8 cellular contexts compared by ENCODE assay signal in genomic region chr9:96654450-96655197, GRCh38. TPM values are rescaled to one million over a fixed set of nuclear protein-coding genes. Genes with fewer than 3 reads are reported as not detected.
A peak's percentile ranks its signal among the peaks of the same experiment; 100 is the strongest.
DNase-seq lines count a peak whose midpoint lies in the region; ATAC-seq and TF ChIP-seq lines count a peak whose summit lies in the region.

No MANE protein-coding gene starts in this region.

- peaks cover 0 to 23% of the 10 kb centered on the region in 2 donors for H3K36me3 ChIP-seq in left lung

- H3K9me3 ChIP-seq in left lung: no peaks in the 10 kb centered on the region

- intact Hi-C loops in dendritic cell treated with granulocyte-macrophage colony-stimulating factor and Interleukin-4, amounts not matched to agents 40 ng/mL and 50 ng/mL, for 4 days (cut with micrococcal nuclease): loop anchor here (1.0 to 10.0 kb wide), 5 partner anchors 8 to 780 kb away; partner anchors contain the start of genes CDC14B, ERCC6L2, HABP4 and ZNF367
- intact Hi-C loops in left lung (cut with DNase I): loop anchor here in 1 of 2 donors (5.0 kb wide), 1 partner anchor 332 kb away; no protein-coding TSS in a partner anchor

- ATAC-seq in HG03095 (IDR thresholded peaks at IDR 0.05; ENCODE audit: unreplicated experiment) (peak; percentile 49), left lung (peak; percentile 89)

- H3K4me3 ChIP-seq in left lung: peak overlapping the region; percentile 59

- peaks cover 50% of the 10 kb centered on the region for H3K4me1 Mint-ChIP-seq in dendritic cell treated with granulocyte-macrophage colony-stimulating factor and Interleukin-4, amounts not matched to agents 40 ng/mL and 50 ng/mL, for 4 days (ENCODE audit: low read depth)

- peaks cover 6 to 24% of the 10 kb centered on the region in 2 donors for H3K4me1 ChIP-seq in left lung

- H3K36me3 Mint-ChIP-seq in dendritic cell treated with granulocyte-macrophage colony-stimulating factor and Interleukin-4, amounts not matched to agents 40 ng/mL and 50 ng/mL, for 4 days (ENCODE audit: low read depth): peaks cover 49% of the 10 kb centered on the region

- peak overlapping the region; percentile 84 for H3K4me3 Mint-ChIP-seq in dendritic cell treated with granulocyte-macrophage colony-stimulating factor and Interleukin-4, amounts not matched to agents 40 ng/mL and 50 ng/mL, for 4 days

- no peaks in the 10 kb centered on the region for H3K9me3 Mint-ChIP-seq in dendritic cell treated with granulocyte-macrophage colony-stimulating factor and Interleukin-4, amounts not matched to agents 40 ng/mL and 50 ng/mL, for 4 days

- no peaks in the 10 kb centered on the region for H3K27me3 ChIP-seq in left lung

- peak overlapping the region; percentile 97 for H3K27ac Mint-ChIP-seq in dendritic cell treated with granulocyte-macrophage colony-stimulating factor and Interleukin-4, amounts not matched to agents 40 ng/mL and 50 ng/mL, for 4 days

- DNase-seq in DMS53 (lab: John Stamatoyannopoulos, UW): peak; percentile 85
- DNase-seq in DMS53 treated with DMSO at 0.1 percent for 48 hours (lab: John Stamatoyannopoulos, UW; ENCODE audit: unreplicated experiment): no peak
- peak; percentile 30 for DNase-seq in NCI-H446 treated with DMSO at 0.1 percent for 48 hours (lab: John Stamatoyannopoulos, UW)
- peak; percentile 80 for DNase-seq in activated CD4-positive, alpha-beta T cell treated with anti-CD3 and anti-CD28 coated beads, Interleukin-2, amount 50 U/mL, for 1 hour
- peak; percentile 86 to 92 for DNase-seq in left lung
- peak; percentile 59 for DNase-seq in stimulated activated CD4-positive, alpha-beta T cell treated with anti-CD3 and anti-CD28 coated beads, Interleukin-1b, Interleukin-23, amount 100 ng/mL, for 48 hours

- peak overlapping the region; percentile 95 to 97 for H3K27ac ChIP-seq in left lung

- peak in 1 of 2 donors; percentile 13 for TF ChIP-seq CTCF in left lung (IDR thresholded peaks at IDR 0.05)

- H3K27me3 Mint-ChIP-seq in dendritic cell treated with granulocyte-macrophage colony-stimulating factor and Interleukin-4, amounts not matched to agents 40 ng/mL and 50 ng/mL, for 4 days: no peaks in the 10 kb centered on the region

RNA-seq across cellular contexts. Expression of gene PRXL2C, which starts 0.5 kb away (rescaled TPM):
- 10 to 100 TPM; 18.2 to 31.9 TPM for total RNA-seq in left lung

RNA-seq across cellular contexts. Expression of gene CDC14B, which starts 35.0 kb away (rescaled TPM):
- total RNA-seq in left lung: 10 to 100 TPM; 10.5 to 17.1 TPM
